Comparison of ENCODE assay signal across 15 cellular contexts in the genomic region with DNA sequence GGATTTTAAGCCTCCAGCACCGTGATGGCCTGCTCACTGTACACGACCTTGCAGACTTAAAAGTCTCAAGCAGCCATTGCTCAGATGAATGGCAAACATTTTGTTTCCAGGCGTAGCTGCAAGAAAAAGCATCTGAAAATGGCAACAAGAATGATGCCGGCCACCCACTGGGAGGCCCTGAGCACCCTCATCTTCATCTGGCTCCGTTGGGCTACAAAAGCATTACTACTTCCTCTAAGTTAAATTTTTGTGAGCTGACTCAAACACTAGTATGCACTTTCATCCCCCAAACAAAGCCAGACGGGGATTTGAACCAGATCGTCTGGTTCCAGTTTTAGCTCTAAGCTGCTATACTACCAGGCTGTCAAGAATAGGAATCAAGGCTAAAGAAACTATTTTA.
A peak's percentile ranks its signal among the peaks of the same experiment; 100 is the strongest.
DNase-seq lines count a peak whose midpoint lies in the region; ATAC-seq, FAIRE-seq and TF ChIP-seq lines count a peak whose summit lies in the region.
"Had no signal": no experiment of that assay in that cellular context is flagged by ENCODE, and none has a peak within 500 bp of the region (broad histone marks: within the 10 kb centered on the region; RNA-seq: fewer than 3 reads in every experiment).

No MANE protein-coding gene starts in this region.

- no peak overlapping the region for H2BK15ac ChIP-seq in IMR-90 (ENCODE audit: low read depth, low read length)
- H2BK15ac ChIP-seq in mesendoderm (replicated peaks; ENCODE audit: low read depth): no peak overlapping the region

- H4K5ac ChIP-seq in IMR-90 (ENCODE audit: low read depth, low read length): no peak overlapping the region
- no peak overlapping the region for H4K5ac ChIP-seq in mesendoderm (ENCODE audit: low read length)

- POLR2A ChIA-PET in IMR-90 (lab: Charles Lee; ENCODE audit: unreplicated experiment): interaction anchor here (0.5 kb wide), 1 partner anchor 1242 kb away, joined by 3 read pairs; no protein-coding TSS in a partner anchor

- in situ Hi-C loops in IMR-90 (cut with MboI; ENCODE audit: low sequenced_read_pairs): no loop called here

- CTCF ChIA-PET in IMR-90 (lab: Yijun Ruan, JAX): interaction anchor here (1.1 to 2.0 kb wide), 4 partner anchors 15 to 216 kb away, joined by 3 to 5 read pairs (median 4); no protein-coding TSS in a partner anchor

- H4K20me1 ChIP-seq in IMR-90 (ENCODE audit: insufficient read depth, low read length): no peaks in the 10 kb centered on the region

- H3K23ac ChIP-seq in IMR-90 (ENCODE audit: low read depth, low read length): no peak overlapping the region
- H3K23ac ChIP-seq in mesendoderm (ENCODE audit: low read length): no peak overlapping the region

- FAIRE-seq in bronchial epithelial cell (lab: Jason Lieb, UNC): no peak

- H3K4me3 ChIP-seq in IMR-90 (ENCODE audit: insufficient read depth, low read depth, low read length): no peak overlapping the region
- H3K4me3 ChIP-seq in bronchial epithelial cell (ENCODE audit: low read depth, low read length): no peak overlapping the region
- H3K4me3 ChIP-seq in mesendoderm (ENCODE audit: low read length): no peak overlapping the region
- H3K4me3 ChIP-seq: left ventricle myocardium inferior had no signal

- no peak overlapping the region for H2BK20ac ChIP-seq in IMR-90 (ENCODE audit: low read depth, low read length)

- H3K18ac ChIP-seq in IMR-90 (ENCODE audit: low read depth, low read length) (no peak overlapping the region), mesendoderm (ENCODE audit: low read length) (no peak overlapping the region)

- H3K9ac ChIP-seq in IMR-90 (ENCODE audit: low read depth, low read length) (no peak overlapping the region), mesendoderm (ENCODE audit: low read length) (no peak overlapping the region)

- H3K56ac ChIP-seq in IMR-90 (ENCODE audit: extremely low read depth, insufficient read depth, low read length): no peak overlapping the region
- no peak overlapping the region for H3K56ac ChIP-seq in mesendoderm (ENCODE audit: low read length)

- intact Hi-C loops in IMR-90 (cut with micrococcal nuclease): loop anchor here (2.0 kb wide), 1 partner anchor 77 kb away; no protein-coding TSS in a partner anchor

- H3K36me3 ChIP-seq in IMR-90 (ENCODE audit: control insufficient read depth, insufficient read depth, low read length) (no peaks in the 10 kb centered on the region), bronchial epithelial cell (ENCODE audit: control insufficient read depth, insufficient read depth, low read length) (no peaks in the 10 kb centered on the region), mesendoderm (ENCODE audit: control insufficient read depth, insufficient read depth, low read length) (no peaks in the 10 kb centered on the region)
- H3K36me3 ChIP-seq: left ventricle myocardium inferior, neutrophil had no signal

- H3K27me3 ChIP-seq in IMR-90 (ENCODE audit: control insufficient read depth, insufficient read depth, low read length) (no peaks in the 10 kb centered on the region), bronchial epithelial cell (ENCODE audit: control insufficient read depth, insufficient read depth, low read length) (no peaks in the 10 kb centered on the region), mesendoderm (ENCODE audit: insufficient read depth, low read length, poor library complexity) (no peaks in the 10 kb centered on the region)
- H3K27me3 ChIP-seq: neutrophil had no signal

- H3K4me1 ChIP-seq in IMR-90 (ENCODE audit: control insufficient read depth, insufficient read depth, low read length): peaks cover 2% of the 10 kb centered on the region
- H3K4me1 ChIP-seq in mesendoderm (ENCODE audit: control insufficient read depth, low read depth, low read length): peaks cover 2% of the 10 kb centered on the region
- H3K4me1 ChIP-seq: left ventricle myocardium inferior had no signal

- dilution Hi-C loops in IMR-90 (cut with HindIII; ENCODE audit: low sequenced_read_pairs, unreplicated experiment): no loop called here

- DNase-seq in AG20443 (ENCODE audit: low spot score) (peak; percentile 38), IMR-90 (peak; percentile 60), bronchial epithelial cell (ENCODE audit: low read depth) (peak; percentile 68), mesendoderm (peak; percentile 76), NCI-H187 treated with DMSO at 0.1 percent for 48 hours (lab: John Stamatoyannopoulos, UW) (no peak), cerebellar cortex (ENCODE audit: low spot score) (no peak), NCI-H2081 treated with DMSO at 0.1 percent for 48 hours (lab: John Stamatoyannopoulos, UW) (no peak)
- DNase-seq: activated CD4-positive, alpha-beta T cell treated with anti-CD3 and anti-CD28 coated beads, Interleukin-2, amount 50 U/mL, for 1 hour; activated effector memory CD4-positive, alpha-beta T cell treated with Interleukin-2 at 50 U/mL for 16 hours; left ventricle myocardium inferior; NCI-H1694; T-helper 1 cell had no signal

- no peak for TF ChIP-seq POLR2A in IMR-90 (IDR thresholded peaks at IDR 0.05; ENCODE audit: low read depth, low read length)

- peaks cover 2% of the 10 kb centered on the region; the same call in 1 of the 2 replicates for H3K9me3 ChIP-seq in IMR-90 (ENCODE audit: control insufficient read depth, insufficient read depth, low read length)
- H3K9me3 ChIP-seq: neutrophil had no signal

- H3K4me2 ChIP-seq in IMR-90 (ENCODE audit: low read depth, low read length) (no peak overlapping the region), mesendoderm (ENCODE audit: low read length) (no peak overlapping the region)

- peak overlapping the region; percentile 9 for H2AFZ ChIP-seq in IMR-90 (replicated peaks; ENCODE audit: low read length, poor library complexity)

- no peak for TF ChIP-seq CTCF in IMR-90 (conservative IDR thresholded peaks at IDR 0.05; ENCODE audit: low read depth, low read length)
- TF ChIP-seq CTCF in bronchial epithelial cell (IDR thresholded peaks at IDR 0.05; ENCODE audit: insufficient read depth, low read length, severe bottlenecking): no peak

- H4K91ac ChIP-seq in IMR-90 (ENCODE audit: insufficient read depth, low read depth, low read length): no peak overlapping the region

- no peaks in the 10 kb centered on the region for H3K9me1 ChIP-seq in IMR-90 (ENCODE audit: insufficient read depth, low read length)

- H3K4ac ChIP-seq in IMR-90 (ENCODE audit: low read depth, low read length): no peak overlapping the region
- H3K4ac ChIP-seq in mesendoderm (ENCODE audit: low read depth, low read length): peak overlapping the region; percentile 36

- no peak overlapping the region for H3K27ac ChIP-seq in IMR-90 (ENCODE audit: insufficient read depth, low read length)
- H3K27ac ChIP-seq in mesendoderm (ENCODE audit: low read depth, low read length): no peak overlapping the region
- H3K27ac ChIP-seq: C4-2B, left ventricle myocardium inferior, neutrophil had no signal

- H2AK5ac ChIP-seq in IMR-90 (ENCODE audit: low read depth, low read length): no peak overlapping the region
- no peak overlapping the region for H2AK5ac ChIP-seq in mesendoderm (ENCODE audit: low read length)

- ATAC-seq in IMR-90 (ENCODE audit: low read depth) (peak; percentile 75), HG03354 (IDR thresholded peaks at IDR 0.05; ENCODE audit: poor library complexity, severe bottlenecking, unreplicated experiment) (no peak)

- no peak overlapping the region for H3K14ac ChIP-seq in IMR-90 (replicated peaks; ENCODE audit: low read depth, low read length)

- H2BK5ac ChIP-seq in IMR-90 (ENCODE audit: low read depth, low read length, poor library complexity, severe bottlenecking) (no peak overlapping the region), mesendoderm (ENCODE audit: low read length) (no peak overlapping the region)

- 74% methylated on average over 4 of the region's 7 CpGs; no CpG with 5 or more reads in 1 of the 2 experiments for WGBS in IMR-90 (ENCODE audit: extremely low coverage in 2 of 2, insufficient read length in 1 of 2), 2 experiments
- WGBS in mesendoderm (ENCODE audit: extremely low coverage, insufficient coverage, low lambda C conversion rate): no CpG with 5 or more reads among the region's 7 CpGs

- H2AK9ac ChIP-seq in IMR-90 (replicated peaks; ENCODE audit: low read depth, low read length, poor library complexity): no peak overlapping the region

- H3K79me2 ChIP-seq in mesendoderm (ENCODE audit: control insufficient read depth, insufficient read depth, low read length): no peaks in the 10 kb centered on the region

- 0 out of 4 replicates have a peak overlapping the region, but pooled peaks of 1 of the 2 experiments have one; percentile 39 for H4K8ac ChIP-seq in IMR-90 (ENCODE audit: low read depth in 2 of 2, low read length in 2 of 2)
- no peak overlapping the region for H4K8ac ChIP-seq in mesendoderm (ENCODE audit: low read depth, low read length)

- no peak for TF ChIP-seq RAD21 in IMR-90 (IDR thresholded peaks at IDR 0.05; ENCODE audit: low read length)

- H3K79me1 ChIP-seq in IMR-90 (ENCODE audit: low read depth in 1 of 2, low read length in 2 of 2) (no peaks in the 10 kb centered on the region), mesendoderm (ENCODE audit: low read length) (no peaks in the 10 kb centered on the region)

- no TSS peak for BruUV-seq in IMR-90 (replicated peaks; lab: Mats Ljungman, UMichigan)

- peak overlapping the region; percentile 16; the same call in 1 of the 2 replicates for H2BK120ac ChIP-seq in IMR-90 (ENCODE audit: low read depth, low read length)
- no peak overlapping the region for H2BK120ac ChIP-seq in mesendoderm (ENCODE audit: low read depth, low read length)

TF ChIP-seq in IMR-90, 13 proteins besides CTCF, POLR2A, EP300 and RAD21:
- TF ChIP-seq CEBPB (IDR thresholded peaks at IDR 0.05; ENCODE audit: low read depth, low read length) (no peak), FOS (IDR thresholded peaks at IDR 0.05; ENCODE audit: low read depth, low read length) (no peak), NFE2L2 (IDR thresholded peaks at IDR 0.05; ENCODE audit: low read depth, low read length) (no peak), MXI1 (IDR thresholded peaks at IDR 0.05; ENCODE audit: borderline replicate concordance, low read depth, low read length) (no peak)

Comparison
In these comparisons a context has a peak if more than half of its experiments do, and no peak if none do; other contexts are left out.
1. DNase-seq: peak in AG20443 (single experiment), IMR-90 (single experiment), bronchial epithelial cell (single experiment) and mesendoderm (single experiment); none in NCI-H187 treated with DMSO at 0.1 percent for 48 hours (single experiment), cerebellar cortex (single experiment) and NCI-H2081 treated with DMSO at 0.1 percent for 48 hours (single experiment).